ENCODE assay signal across 6 cellular contexts in the genomic region with DNA sequence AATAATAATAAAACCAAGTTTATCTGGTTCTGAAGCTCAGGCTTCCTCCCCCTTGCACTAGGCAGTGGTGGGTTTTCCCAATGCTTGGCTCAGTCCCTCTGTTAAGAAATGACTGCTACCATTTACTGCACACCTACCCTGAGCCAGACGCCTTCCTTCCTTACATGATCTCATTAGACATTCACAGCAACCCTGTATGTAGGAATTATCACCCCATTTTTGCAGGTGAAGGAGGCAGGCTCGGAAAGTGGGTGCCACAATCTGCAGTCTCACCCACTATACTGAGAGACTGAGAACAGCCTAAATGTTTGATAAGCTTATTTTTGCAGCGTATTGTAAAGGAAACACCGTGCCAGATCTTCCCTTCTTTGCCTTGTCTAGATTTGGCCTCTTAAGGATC. TPM values are rescaled to one million over a fixed set of nuclear protein-coding genes. Genes with fewer than 3 reads are reported as not detected.
"Had no signal": no experiment of that assay in that cellular context is flagged by ENCODE, and none has a peak within 500 bp of the region (broad histone marks: within the 10 kb centered on the region; RNA-seq: fewer than 3 reads in every experiment).

No MANE protein-coding gene starts in this region.

- H3K9me3 Mint-ChIP-seq: H9 had no signal

- ATAC-seq: K562 had no signal

- DNase-seq: GOT3, H9, HCEC 1CT, IMR-90 had no signal

- H3K4me3 ChIP-seq: K562 had no signal

RNA-seq across cellular contexts. Expression of gene CACNG8, which starts 18.3 kb away (rescaled TPM):
- total RNA-seq: IMR-90 had no signal
- polyA plus RNA-seq: K562 had no signal

RNA-seq across cellular contexts. Expression of gene CACNG7, which starts 35.3 kb away (rescaled TPM):
- total RNA-seq: HT-29, K562 had no signal
- polyA plus RNA-seq: K562 had no signal

RNA-seq across cellular contexts. Expression of gene CACNG6, which starts 47.0 kb away (rescaled TPM):
- total RNA-seq: IMR-90, K562 had no signal
- polyA plus RNA-seq: IMR-90, K562 had no signal
